24 cellular contexts compared by ENCODE assay signal in genomic region chr3:31571325-31571724, GRCh38. TPM values are rescaled to one million over a fixed set of nuclear protein-coding genes. Genes with fewer than 3 reads are reported as not detected.
DNase-seq lines count a peak whose midpoint lies in the region; ATAC-seq lines count a peak whose summit lies in the region.
"Had no signal": no experiment of that assay in that cellular context is flagged by ENCODE, and none has a peak within 500 bp of the region (broad histone marks: within the 10 kb centered on the region; RNA-seq: fewer than 3 reads in every experiment).

No MANE protein-coding gene starts in this region.

- no peaks in the 10 kb centered on the region for H3K27me3 Mint-ChIP-seq in activated naive CD8-positive, alpha-beta T cell
- no peaks in the 10 kb centered on the region for H3K27me3 Mint-ChIP-seq in activated naive CD8-positive, alpha-beta T cell treated with anti-CD3 and anti-CD28 coated beads, Interleukin-2, amount 50 U/mL, for 24 hours
- H3K27me3 Mint-ChIP-seq in activated T-helper 2 cell treated with anti-CD3 and anti-CD28 coated beads, Interferon-gamma antibody, Interleukin-2, Interleukin-4, amounts not matched to agents 10 μg/mL and 5 μg/mL and 100 μg/mL, durations not matched to agents 14 hours and 24 hours and 36 hours (ENCODE audit: low read depth), result no peaks in the 10 kb centered on the region
- H3K27me3 Mint-ChIP-seq: CD4-positive, alpha-beta memory T cell had no signal

- no peak overlapping the region for H3K4me3 Mint-ChIP-seq in activated naive CD8-positive, alpha-beta T cell
- H3K4me3 Mint-ChIP-seq in activated naive CD8-positive, alpha-beta T cell treated with anti-CD3 and anti-CD28 coated beads, Interleukin-2, amount 50 U/mL, for 24 hours, result no peak overlapping the region
- no peak overlapping the region for H3K4me3 Mint-ChIP-seq in activated T-helper 2 cell treated with anti-CD3 and anti-CD28 coated beads, Interferon-gamma antibody, Interleukin-2, Interleukin-4, amounts not matched to agents 10 μg/mL and 5 μg/mL and 100 μg/mL, durations not matched to agents 14 hours and 24 hours and 36 hours (ENCODE audit: low read depth)

- peak; percentile 17 for DNase-seq in DMS 273 (lab: John Stamatoyannopoulos, UW; ENCODE audit: unreplicated experiment)
- no peak for DNase-seq in DMS 273 treated with DMSO at 0.1 percent for 48 hours (lab: John Stamatoyannopoulos, UW)
- DNase-seq in activated naive CD8-positive, alpha-beta T cell treated with anti-CD3 and anti-CD28 coated beads, Interleukin-2, amount 50 U/mL, for 24 hours, result no peak
- peak; percentile 3 for DNase-seq in NCI-H69 (lab: John Stamatoyannopoulos, UW)
- DNase-seq in right cardiac atrium, result no peak
- DNase-seq in activated T-helper 2 cell treated with anti-CD3 and anti-CD28 coated beads, Interferon-gamma antibody, Interleukin-2, Interleukin-4, amounts not matched to agents 10 μg/mL and 5 μg/mL and 100 μg/mL, durations not matched to agents 14 hours and 24 hours and 36 hours (ENCODE audit: low spot score), result no peak
- DNase-seq in activated gamma-delta T cell (lab: John Stamatoyannopoulos, UW), result no peak
- DNase-seq: ACHN; Caco-2; CD4-positive, alpha-beta memory T cell; DMS153; GOT3; KG1; NCI-H1417; NCI-H187; NCI-H446; NK-92 treated with Interleukin-12 subunit alpha and Interleukin-12 subunit beta, amount 100 ng/mL, for 24 hours; SHP77 treated with DMSO at 0.1 percent for 48 hours; SW 1271 had no signal

- H3K27ac Mint-ChIP-seq in activated naive CD8-positive, alpha-beta T cell, result peak overlapping the region; percentile 29
- no peak overlapping the region for H3K27ac Mint-ChIP-seq in activated naive CD8-positive, alpha-beta T cell treated with anti-CD3 and anti-CD28 coated beads, Interleukin-2, amount 50 U/mL, for 24 hours
- H3K27ac Mint-ChIP-seq in activated T-helper 2 cell treated with anti-CD3 and anti-CD28 coated beads, Interferon-gamma antibody, Interleukin-2, Interleukin-4, amounts not matched to agents 10 μg/mL and 5 μg/mL and 100 μg/mL, durations not matched to agents 14 hours and 24 hours and 36 hours, result no peak overlapping the region

- H3K27me3 ChIP-seq in right cardiac atrium (ENCODE audit: control insufficient read depth, insufficient read depth), result no peaks in the 10 kb centered on the region
- H3K27me3 ChIP-seq: BLaER1 had no signal

- peaks cover 3% of the 10 kb centered on the region for H3K4me1 ChIP-seq in right cardiac atrium (ENCODE audit: control insufficient read depth, insufficient read depth, low read length)
- H3K4me1 ChIP-seq: Caco-2 had no signal

- no peak for ATAC-seq in activated naive CD8-positive, alpha-beta T cell treated with anti-CD3 and anti-CD28 coated beads, Interleukin-2, amount 50 U/mL, for 24 hours
- no peak for ATAC-seq in right cardiac atrium

- H3K27ac ChIP-seq in right cardiac atrium (ENCODE audit: low read length), result no peak overlapping the region
- H3K27ac ChIP-seq: 22Rv1, BLaER1, RWPE1, SK-N-MC had no signal

- no peaks in the 10 kb centered on the region for H3K9me3 Mint-ChIP-seq in activated naive CD8-positive, alpha-beta T cell (ENCODE audit: low read depth)
- no peaks in the 10 kb centered on the region for H3K9me3 Mint-ChIP-seq in activated naive CD8-positive, alpha-beta T cell treated with anti-CD3 and anti-CD28 coated beads, Interleukin-2, amount 50 U/mL, for 24 hours
- no peaks in the 10 kb centered on the region for H3K9me3 Mint-ChIP-seq in activated T-helper 2 cell treated with anti-CD3 and anti-CD28 coated beads, Interferon-gamma antibody, Interleukin-2, Interleukin-4, amounts not matched to agents 10 μg/mL and 5 μg/mL and 100 μg/mL, durations not matched to agents 14 hours and 24 hours and 36 hours
- H3K9me3 Mint-ChIP-seq: CD4-positive, alpha-beta memory T cell had no signal

- no peaks in the 10 kb centered on the region for H3K36me3 Mint-ChIP-seq in activated naive CD8-positive, alpha-beta T cell
- peaks cover 7% of the 10 kb centered on the region for H3K36me3 Mint-ChIP-seq in activated naive CD8-positive, alpha-beta T cell treated with anti-CD3 and anti-CD28 coated beads, Interleukin-2, amount 50 U/mL, for 24 hours (ENCODE audit: low read depth)
- H3K36me3 Mint-ChIP-seq in activated T-helper 2 cell treated with anti-CD3 and anti-CD28 coated beads, Interferon-gamma antibody, Interleukin-2, Interleukin-4, amounts not matched to agents 10 μg/mL and 5 μg/mL and 100 μg/mL, durations not matched to agents 14 hours and 24 hours and 36 hours (ENCODE audit: low read depth), result peaks cover 12% of the 10 kb centered on the region

- peaks cover 48% of the 10 kb centered on the region for H3K4me1 Mint-ChIP-seq in activated naive CD8-positive, alpha-beta T cell (ENCODE audit: low read depth)
- peaks cover 46% of the 10 kb centered on the region for H3K4me1 Mint-ChIP-seq in activated naive CD8-positive, alpha-beta T cell treated with anti-CD3 and anti-CD28 coated beads, Interleukin-2, amount 50 U/mL, for 24 hours
- H3K4me1 Mint-ChIP-seq in activated T-helper 2 cell treated with anti-CD3 and anti-CD28 coated beads, Interferon-gamma antibody, Interleukin-2, Interleukin-4, amounts not matched to agents 10 μg/mL and 5 μg/mL and 100 μg/mL, durations not matched to agents 14 hours and 24 hours and 36 hours (ENCODE audit: low read depth), result peaks cover 52% of the 10 kb centered on the region

- intact Hi-C loops in right cardiac atrium (cut with DNase I), result no loop called here
- intact Hi-C loops in activated T-helper 2 cell treated with anti-CD3 and anti-CD28 coated beads, Interferon-gamma antibody, Interleukin-2, Interleukin-4, amounts not matched to agents 10 μg/mL and 5 μg/mL and 100 μg/mL, durations not matched to agents 14 hours and 24 hours and 36 hours (cut with micrococcal nuclease), result no loop called here

- 91% methylated on average over 1 of the region's 1 CpG for WGBS in right cardiac atrium

- no peaks in the 10 kb centered on the region for H3K9me3 ChIP-seq in right cardiac atrium (ENCODE audit: control insufficient read depth, low read length)
- H3K9me3 ChIP-seq: Caco-2 had no signal

- H3K4me3 ChIP-seq in right cardiac atrium (ENCODE audit: low read length), result no peak overlapping the region
- H3K4me3 ChIP-seq: BLaER1, SK-N-MC had no signal

RNA-seq across cellular contexts. Expression of gene STT3B, which starts 38.6 kb away (rescaled TPM):
- total RNA-seq in right cardiac atrium, result 100 to 1,000 TPM in 1 of 4 donors, 10 to 100 TPM in 3; 85.3 to 118 (median 94.5) TPM
- polyA plus RNA-seq in right cardiac atrium, result 44.7 TPM
- 106 and 114 TPM in 2 replicates for total RNA-seq in activated T-helper 2 cell treated with anti-CD3 and anti-CD28 coated beads, Interferon-gamma antibody, Interleukin-2, Interleukin-4, amounts not matched to agents 10 μg/mL and 5 μg/mL and 100 μg/mL, durations not matched to agents 14 hours and 24 hours and 36 hours

Comparison
In these comparisons a context has a peak if more than half of its experiments do, and no peak if none do; other contexts are left out.
1. DNase-seq: peak in DMS 273 (single experiment) and NCI-H69 (single experiment); none in DMS 273 treated with DMSO at 0.1 percent for 48 hours (single experiment), activated naive CD8-positive, alpha-beta T cell treated with anti-CD3 and anti-CD28 coated beads, Interleukin-2, amount 50 U/mL, for 24 hours (single experiment), right cardiac atrium (0 of 3), activated T-helper 2 cell treated with anti-CD3 and anti-CD28 coated beads, Interferon-gamma antibody, Interleukin-2, Interleukin-4, amounts not matched to agents 10 μg/mL and 5 μg/mL and 100 μg/mL, durations not matched to agents 14 hours and 24 hours and 36 hours (single experiment) and activated gamma-delta T cell (single experiment).